25 cellular contexts compared by ENCODE assay signal in genomic region chr5:150607105-150607504, GRCh38. TPM values are rescaled to one million over a fixed set of nuclear protein-coding genes. Genes with fewer than 3 reads are reported as not detected.
"Had no signal": no experiment of that assay in that cellular context is flagged by ENCODE, and none has a peak within 500 bp of the region (broad histone marks: within the 10 kb centered on the region; RNA-seq: fewer than 3 reads in every experiment).

No MANE protein-coding gene starts in this region.

- H3K27ac ChIP-seq: left lung, lower lobe of right lung, neural progenitor cell, pancreas, right lobe of liver, spleen, testis had no signal

- ATAC-seq: esophagus mucosa; left lung; lower lobe of right lung; natural killer cell; pancreas; right lobe of liver; stimulated activated memory B cell treated with anti-CD40 and anti-IgM and Interleukin-4, amounts not matched to agents 10 μg/mL and 1 μg/mL and 100 μg/mL, for 72 hours had no signal

- H3K9me3 ChIP-seq: left lung, lower lobe of right lung, pancreas, right lobe of liver, spleen, testis had no signal

- FAIRE-seq: endometrium, frontal cortex, pancreas, urothelium cell line had no signal

- H3K4me3 ChIP-seq: left lung, lower lobe of right lung, neural progenitor cell, pancreas, right lobe of liver, spleen, testis had no signal

- H3K27ac Mint-ChIP-seq: memory B cell; mesothelial cell of epicardium; natural killer cell; neural progenitor cell; progenitor cell of endocrine pancreas; stimulated activated memory B cell treated with anti-CD40 and anti-IgM and Interleukin-4, amounts not matched to agents 10 μg/mL and 1 μg/mL and 100 μg/mL, for 72 hours; stimulated activated naive CD8-positive, alpha-beta T cell treated with anti-CD3 and anti-CD28 coated beads, Interleukin-15, Interleukin-2, amounts not matched to agents 100 ng/mL and 50 ng/mL, for 24 hours had no signal

- H3K4me3 Mint-ChIP-seq: memory B cell; mesothelial cell of epicardium; natural killer cell; neural progenitor cell; stimulated activated memory B cell treated with anti-CD40 and anti-IgM and Interleukin-4, amounts not matched to agents 10 μg/mL and 1 μg/mL and 100 μg/mL, for 72 hours; stimulated activated naive CD8-positive, alpha-beta T cell treated with anti-CD3 and anti-CD28 coated beads, Interleukin-15, Interleukin-2, amounts not matched to agents 100 ng/mL and 50 ng/mL, for 24 hours had no signal

- H3K4me1 Mint-ChIP-seq: memory B cell; natural killer cell; stimulated activated memory B cell treated with anti-CD40 and anti-IgM and Interleukin-4, amounts not matched to agents 10 μg/mL and 1 μg/mL and 100 μg/mL, for 72 hours had no signal

- H3K4me2 ChIP-seq: neural progenitor cell had no signal

- H3K27me3 ChIP-seq: left lung, neural progenitor cell, pancreas, right lobe of liver, spleen, testis had no signal

- H3K9me3 Mint-ChIP-seq: memory B cell; mesothelial cell of epicardium; natural killer cell; neural progenitor cell; stimulated activated memory B cell treated with anti-CD40 and anti-IgM and Interleukin-4, amounts not matched to agents 10 μg/mL and 1 μg/mL and 100 μg/mL, for 72 hours; stimulated activated naive CD8-positive, alpha-beta T cell treated with anti-CD3 and anti-CD28 coated beads, Interleukin-15, Interleukin-2, amounts not matched to agents 100 ng/mL and 50 ng/mL, for 24 hours had no signal

- H3K9ac ChIP-seq: neural progenitor cell had no signal

- H3K27me3 Mint-ChIP-seq: stimulated activated memory B cell treated with anti-CD40 and anti-IgM and Interleukin-4, amounts not matched to agents 10 μg/mL and 1 μg/mL and 100 μg/mL, for 72 hours; stimulated activated naive CD8-positive, alpha-beta T cell treated with anti-CD3 and anti-CD28 coated beads, Interleukin-15, Interleukin-2, amounts not matched to agents 100 ng/mL and 50 ng/mL, for 24 hours had no signal

- H3K36me3 ChIP-seq: left lung, lower lobe of right lung, neural progenitor cell, pancreas, right lobe of liver, spleen had no signal

- DNase-seq: effector memory CD4-positive, alpha-beta T cell; glutamatergic neuron; islet precursor cell; left lung; lower lobe of right lung; natural killer cell; nucleus accumbens; stimulated activated CD4-positive, alpha-beta T cell treated with anti-CD3 and anti-CD28 coated beads, Interleukin-15, amount 100 ng/mL, for 24 hours; stimulated activated CD4-positive, alpha-beta T cell treated with anti-CD3 and anti-CD28 coated beads, Interleukin-1b, Interleukin-23, amount 100 ng/mL, for 48 hours; stimulated activated CD4-positive, alpha-beta T cell treated with anti-CD3 and anti-CD28 coated beads, Interleukin-4, amount 100 ng/mL, for 24 hours; testis; trophoblast cell had no signal

- H3K4me1 ChIP-seq: neural progenitor cell had no signal

- H3K36me3 Mint-ChIP-seq: memory B cell; mesothelial cell of epicardium; natural killer cell; neural progenitor cell; stimulated activated memory B cell treated with anti-CD40 and anti-IgM and Interleukin-4, amounts not matched to agents 10 μg/mL and 1 μg/mL and 100 μg/mL, for 72 hours had no signal

RNA-seq across cellular contexts. Expression of gene MYOZ3, which starts 53.9 kb away (rescaled TPM):
- total RNA-seq: esophagus mucosa, natural killer cell had no signal
